In the genomic region with DNA sequence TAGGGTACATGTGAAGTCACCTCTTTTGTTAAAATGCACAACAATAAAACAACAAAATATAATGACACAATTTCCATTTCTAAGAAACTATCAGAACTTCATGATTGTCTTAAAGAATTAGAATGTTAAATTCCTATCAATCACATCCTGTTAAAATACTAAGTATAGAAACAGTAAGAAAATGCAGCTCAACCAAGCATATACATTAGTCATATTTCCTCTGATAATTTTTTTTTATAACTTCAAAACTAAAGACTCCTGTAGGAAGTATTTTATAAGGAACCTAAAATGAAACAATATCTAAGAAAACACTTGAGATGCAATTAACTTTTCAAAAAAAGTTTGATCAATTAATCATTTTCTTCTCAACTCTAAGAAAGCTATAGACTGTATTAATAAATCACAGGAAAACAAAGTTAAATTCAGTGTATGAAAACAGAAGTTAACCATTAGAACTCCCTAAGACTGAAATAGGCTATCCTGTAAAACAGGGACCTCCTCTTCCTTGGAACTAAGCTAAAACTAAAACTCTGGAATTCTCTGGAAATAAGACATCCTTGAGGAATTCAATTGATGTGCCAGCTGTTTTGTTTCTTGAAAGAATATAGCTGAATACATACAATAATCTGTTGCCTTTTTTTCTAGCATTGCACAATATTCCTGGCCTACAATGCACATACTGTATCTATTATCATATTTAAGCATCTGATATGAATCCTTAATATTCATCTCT, we compare ENCODE assay signal across 11 cellular contexts. TPM values are rescaled to one million over a fixed set of nuclear protein-coding genes. Genes with fewer than 3 reads are reported as not detected.
DNase-seq lines count a peak whose midpoint lies in the region; ATAC-seq, FAIRE-seq and TF ChIP-seq lines count a peak whose summit lies in the region.
"Had no signal": no experiment of that assay in that cellular context is flagged by ENCODE, and none has a peak within 500 bp of the region (broad histone marks: within the 10 kb centered on the region; RNA-seq: fewer than 3 reads in every experiment).

No MANE protein-coding gene starts in this region.

- peaks cover 17 to 23% of the 10 kb centered on the region in 2 donors for H3K4me1 Mint-ChIP-seq in natural killer cell treated with Interleukin-12 subunit alpha and Interleukin-12 subunit beta and Interleukin-15 and Interleukin-18, amount 100 ng/mL, for 72 hours (ENCODE audit: low read depth in 2 of 2)

- H2AFZ ChIP-seq in OCI-LY1 (ENCODE audit: low read length): no peak overlapping the region

- H3K4me3 ChIP-seq in OCI-LY1 (ENCODE audit: low read depth, low read length, poor library complexity, severe bottlenecking): peak overlapping the region; percentile 6
- H3K4me3 ChIP-seq: dorsolateral prefrontal cortex had no signal

- peaks cover 19% of the 10 kb centered on the region for H3K36me3 ChIP-seq in OCI-LY1 (ENCODE audit: insufficient read depth, low read length)

- DNase-seq in dedifferentiated amniotic fluid mesenchymal stem cell (ENCODE audit: extremely low spot score) (peak; percentile 43), NOMO-1 treated with dmso at 0.1 percent for 144 hours (lab: John Stamatoyannopoulos, UW; ENCODE audit: unreplicated experiment) (no peak), GM12891 (ENCODE audit: insufficient read length, low spot score) (no peak), substantia nigra (lab: John Stamatoyannopoulos, UW) (no peak), NCI-H2196 (lab: John Stamatoyannopoulos, UW; ENCODE audit: unreplicated experiment) (no peak)
- no peak for DNase-seq in natural killer cell treated with Interleukin-12 subunit alpha and Interleukin-12 subunit beta and Interleukin-15 and Interleukin-18, amount 100 ng/mL, for 72 hours (ENCODE audit: low spot score)
- DNase-seq: dorsolateral prefrontal cortex; NCI-H510A treated with DMSO at 0.1 percent for 48 hours; stimulated activated CD4-positive, alpha-beta T cell treated with anti-CD3 and anti-CD28 coated beads, Interleukin-1b, Interleukin-23, amount 100 ng/mL, for 48 hours had no signal

- H3K9ac ChIP-seq in OCI-LY1 (ENCODE audit: low read length): no peak overlapping the region

- H3K27me3 Mint-ChIP-seq in natural killer cell treated with Interleukin-12 subunit alpha and Interleukin-12 subunit beta and Interleukin-15 and Interleukin-18, amount 100 ng/mL, for 72 hours: no peaks in the 10 kb centered on the region

- TF ChIP-seq POLR2A in GM12891 (IDR thresholded peaks at IDR 0.05; ENCODE audit: low read depth, low read length): no peak

- peak overlapping the region; percentile 59 for H3K4me3 Mint-ChIP-seq in natural killer cell treated with Interleukin-12 subunit alpha and Interleukin-12 subunit beta and Interleukin-15 and Interleukin-18, amount 100 ng/mL, for 72 hours

- H3K27ac Mint-ChIP-seq in natural killer cell treated with Interleukin-12 subunit alpha and Interleukin-12 subunit beta and Interleukin-15 and Interleukin-18, amount 100 ng/mL, for 72 hours: peak overlapping the region; percentile 75 to 94

- H3K27me3 ChIP-seq in OCI-LY1 (ENCODE audit: insufficient read depth, low read length): no peaks in the 10 kb centered on the region
- H3K27me3 ChIP-seq: dorsolateral prefrontal cortex had no signal

- H3K27ac ChIP-seq in OCI-LY1 (ENCODE audit: low read depth, low read length, poor library complexity, severe bottlenecking): peak overlapping the region; percentile 38
- H3K27ac ChIP-seq in substantia nigra (ENCODE audit: low read depth, low read length, poor library complexity, severe bottlenecking): no peak overlapping the region
- H3K27ac ChIP-seq: dorsolateral prefrontal cortex had no signal

- TF ChIP-seq CTCF in OCI-LY1 (IDR thresholded peaks at IDR 0.05; ENCODE audit: low read length): no peak

- peaks cover 99% of the 10 kb centered on the region for H3K79me2 ChIP-seq in OCI-LY1 (ENCODE audit: insufficient read depth, low read length)

- no peaks in the 10 kb centered on the region for H3F3A ChIP-seq in OCI-LY1 (ENCODE audit: insufficient read depth, low read length)

- ATAC-seq in natural killer cell treated with Interleukin-12 subunit alpha and Interleukin-12 subunit beta and Interleukin-15 and Interleukin-18, amount 100 ng/mL, for 72 hours: no peak

- H3K9me3 ChIP-seq in OCI-LY1 (ENCODE audit: low read length): no peaks in the 10 kb centered on the region

- peaks cover 70% of the 10 kb centered on the region for H3K4me1 ChIP-seq in OCI-LY1 (ENCODE audit: insufficient read depth, low read length, severe bottlenecking)

- H3K36me3 Mint-ChIP-seq in natural killer cell treated with Interleukin-12 subunit alpha and Interleukin-12 subunit beta and Interleukin-15 and Interleukin-18, amount 100 ng/mL, for 72 hours: no peaks in the 10 kb centered on the region

- no peaks in the 10 kb centered on the region for H4K20me1 ChIP-seq in OCI-LY1 (ENCODE audit: insufficient read depth, low read length)

- H3K4me2 ChIP-seq in OCI-LY1 (ENCODE audit: low read length): peak overlapping the region; percentile 36

- FAIRE-seq in G401.6 (lab: Jason Lieb, UNC) (peak; percentile 70), GM12891 (lab: Jason Lieb, UNC) (no peak)

- H3K9me3 Mint-ChIP-seq in natural killer cell treated with Interleukin-12 subunit alpha and Interleukin-12 subunit beta and Interleukin-15 and Interleukin-18, amount 100 ng/mL, for 72 hours: no peaks in the 10 kb centered on the region

- no peaks in the 10 kb centered on the region for H3K9me2 ChIP-seq in OCI-LY1 (ENCODE audit: low read depth, low read length)

TF ChIP-seq in GM12891, 5 proteins besides CTCF, POLR2A, EP300 and RAD21:
- TF ChIP-seq SPI1 (IDR thresholded peaks at IDR 0.05; ENCODE audit: low read depth, low read length) (no peak), PAX5 (IDR thresholded peaks at IDR 0.05; ENCODE audit: insufficient read depth, low read length, severe bottlenecking) (no peak), POLR2AphosphoS5 (IDR thresholded peaks at IDR 0.05; ENCODE audit: low read depth, low read length) (no peak), POU2F2 (IDR thresholded peaks at IDR 0.05; ENCODE audit: low read depth, low read length) (no peak), TAF1 (IDR thresholded peaks at IDR 0.05; ENCODE audit: low read depth, low read length) (no peak)

RNA-seq across cellular contexts. Expression of gene FKBP5, which starts 19.8 kb away (rescaled TPM):
- total RNA-seq in natural killer cell treated with Interleukin-12 subunit alpha and Interleukin-12 subunit beta and Interleukin-15 and Interleukin-18, amount 100 ng/mL, for 72 hours: 10 to 100 TPM; 14.1 to 32.5 TPM
- 36.6 TPM for polyA plus RNA-seq in GM12891 (2012; ENCODE audit: low read depth, missing spikeins)
